ENCODE assay signal across 16 cellular contexts in the genomic region with DNA sequence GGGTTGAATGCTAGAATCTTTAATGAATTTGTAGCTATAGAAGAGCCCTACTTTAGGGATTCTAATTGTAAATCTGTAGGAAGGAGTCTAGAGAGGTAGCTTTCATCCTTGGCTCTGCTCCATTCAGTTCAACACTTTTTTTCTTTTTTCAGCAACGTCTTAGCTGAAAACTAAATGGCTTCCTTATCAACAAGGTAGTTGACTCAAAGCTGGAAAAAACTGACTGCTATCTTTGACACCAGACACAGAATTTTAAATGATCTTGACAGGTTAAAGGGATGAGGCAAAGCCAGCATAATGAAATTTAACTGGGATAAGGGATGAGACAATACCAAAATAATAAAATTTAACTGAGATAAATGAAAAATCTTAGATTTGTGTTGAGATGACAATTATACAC.
DNase-seq lines count a peak whose midpoint lies in the region; FAIRE-seq and TF ChIP-seq lines count a peak whose summit lies in the region.
"Had no signal": no experiment of that assay in that cellular context is flagged by ENCODE, and none has a peak within 500 bp of the region (broad histone marks: within the 10 kb centered on the region; RNA-seq: fewer than 3 reads in every experiment).

No MANE protein-coding gene starts in this region.

- no peak for TF ChIP-seq POLR2A in H54 (IDR thresholded peaks at IDR 0.05; ENCODE audit: low read depth, low read length)

- no peak for FAIRE-seq in H54 (lab: Jason Lieb, UNC)
- FAIRE-seq: G401.6, GM12892 had no signal

- in situ Hi-C loops in brain microvascular endothelial cell (cut with HindIII; ENCODE audit: low pct_ligation_motif_present, low sequenced_read_pairs), result no loop called here

- no peak for TF ChIP-seq CTCF in brain microvascular endothelial cell (IDR thresholded peaks at IDR 0.05; ENCODE audit: low read depth, low read length, missing control alignments)

- no peaks in the 10 kb centered on the region for H3K36me3 ChIP-seq in brain microvascular endothelial cell (replicated peaks)

- H3K4me3 ChIP-seq in brain microvascular endothelial cell (ENCODE audit: low read depth, low read length), result no peak overlapping the region

- H3K27me3 ChIP-seq in brain microvascular endothelial cell (replicated peaks), result no peaks in the 10 kb centered on the region

- DNase-seq in OCI-M1 (lab: John Stamatoyannopoulos, UW) (peak; percentile 56), amniotic epithelial cell (ENCODE audit: low read depth) (peak; percentile 13), brain microvascular endothelial cell (no peak), LoVo (ENCODE audit: low spot score) (no peak), H54 (ENCODE audit: insufficient read length, low spot score) (no peak), NAMALWA (ENCODE audit: low spot score) (no peak)
- DNase-seq: C1 segment of cervical spinal cord; Caco-2; CD4-positive, alpha-beta memory T cell; DMS153; DND-41; GOT3; H7; HCEC 1CT had no signal

- peak overlapping the region; percentile 46 for H3K27ac ChIP-seq in brain microvascular endothelial cell

Comparison
In these comparisons a context has a peak if more than half of its experiments do, and no peak if none do; other contexts are left out.
1. DNase-seq: peak in OCI-M1 (single experiment) and amniotic epithelial cell (single experiment); none in brain microvascular endothelial cell (single experiment), LoVo (single experiment), H54 (single experiment) and NAMALWA (single experiment).